12 cellular contexts compared by ENCODE assay signal in genomic region chr6:75431379-75431778, GRCh38.
A peak's percentile ranks its signal among the peaks of the same experiment; 100 is the strongest.
DNase-seq lines count a peak whose midpoint lies in the region; ATAC-seq and TF ChIP-seq lines count a peak whose summit lies in the region.
"Had no signal": no experiment of that assay in that cellular context is flagged by ENCODE, and none has a peak within 500 bp of the region (broad histone marks: within the 10 kb centered on the region; RNA-seq: fewer than 3 reads in every experiment).

No MANE protein-coding gene starts in this region.

- WGBS in body of pancreas, 2 donors = 0 to 9% methylated on average over 1 of the region's 1 CpG
- WGBS in aorta, 2 donors = 2 to 3% methylated on average over 1 of the region's 1 CpG

- H3K27me3 ChIP-seq in body of pancreas (no peaks in the 10 kb centered on the region), lower lobe of right lung (ENCODE audit: low read depth) (no peaks in the 10 kb centered on the region), aorta (ENCODE audit: control insufficient read depth in 1 of 2, insufficient read depth in 2 of 2, low read length in 1 of 2) (no peaks in the 10 kb centered on the region)
- H3K27me3 ChIP-seq: suprapubic skin had no signal

- H3K36me3 ChIP-seq in body of pancreas (replicated peaks in 1 of 2; ENCODE audit: insufficient read depth in 1 of 2, low read depth in 2 of 2) (no peaks in the 10 kb centered on the region), lower lobe of right lung (no peaks in the 10 kb centered on the region), aorta (ENCODE audit: control insufficient read depth in 1 of 2, insufficient read depth in 2 of 2, low read length in 1 of 2) (no peaks in the 10 kb centered on the region)
- H3K36me3 ChIP-seq: suprapubic skin had no signal

- peaks cover 16% of the 10 kb centered on the region for H3K27me3 Mint-ChIP-seq in activated CD8-positive, alpha-beta T cell treated with anti-CD3 and anti-CD28 coated beads for 36 hours
- H3K27me3 Mint-ChIP-seq in activated CD8-positive, alpha-beta T cell treated with anti-CD3 and anti-CD28 coated beads, Interleukin-2, amount 10 ng/mL, durations not matched to agents 7 days and 5 days (ENCODE audit: low read depth) = peaks cover 3% of the 10 kb centered on the region

- H3K27ac ChIP-seq in body of pancreas = no peak overlapping the region
- H3K27ac ChIP-seq in lower lobe of right lung = no peak overlapping the region
- peak overlapping the region; percentile 89 to 96 for H3K27ac ChIP-seq in aorta (ENCODE audit: low read depth in 1 of 2, low read length in 2 of 2)
- H3K27ac ChIP-seq in RWPE1 = no peak overlapping the region
- H3K27ac ChIP-seq: suprapubic skin had no signal

- no peak for TF ChIP-seq POLR2A in body of pancreas (IDR thresholded peaks at IDR 0.05)

- TF ChIP-seq CTCF in activated CD8-positive, alpha-beta T cell treated with anti-CD3 and anti-CD28 coated beads for 36 hours (IDR thresholded peaks at IDR 0.05) = no peak
- TF ChIP-seq CTCF in body of pancreas (IDR thresholded peaks at IDR 0.05) = no peak
- no peak for TF ChIP-seq CTCF in lower lobe of right lung (IDR thresholded peaks at IDR 0.05)
- no peak for TF ChIP-seq CTCF in RWPE1 (conservative IDR thresholded peaks at IDR 0.05; ENCODE audit: low read depth)

- H3K9me3 ChIP-seq in body of pancreas (no peaks in the 10 kb centered on the region), lower lobe of right lung (no peaks in the 10 kb centered on the region), aorta (ENCODE audit: control insufficient read depth, low read length) (no peaks in the 10 kb centered on the region)
- H3K9me3 ChIP-seq: suprapubic skin had no signal

- CTCF ChIA-PET in activated CD8-positive, alpha-beta T cell treated with anti-CD3 and anti-CD28 coated beads for 36 hours (lab: Charles Lee) = no interaction called here
- CTCF ChIA-PET in activated CD8-positive, alpha-beta T cell treated with anti-CD3 and anti-CD28 coated beads, Interleukin-2, amount 10 ng/mL, durations not matched to agents 7 days and 5 days (lab: Charles Lee) = no interaction called here
- CTCF ChIA-PET in RWPE1 (lab: Yijun Ruan, JAX) = no interaction called here

- no peak overlapping the region for H3K4me3 Mint-ChIP-seq in activated CD8-positive, alpha-beta T cell treated with anti-CD3 and anti-CD28 coated beads for 36 hours
- no peak overlapping the region for H3K4me3 Mint-ChIP-seq in activated CD8-positive, alpha-beta T cell treated with anti-CD3 and anti-CD28 coated beads, Interleukin-2, amount 10 ng/mL, durations not matched to agents 7 days and 5 days
- H3K4me3 Mint-ChIP-seq: activated CD4-positive, alpha-beta T cell treated with anti-CD3 and anti-CD28 coated beads, Interleukin-2, amount 10 ng/mL, durations not matched to agents 7 days and 5 days; IgD-negative memory B cell had no signal

- peak; percentile 6 for DNase-seq in activated CD8-positive, alpha-beta T cell treated with anti-CD3 and anti-CD28 coated beads for 36 hours
- DNase-seq in activated CD8-positive, alpha-beta T cell treated with anti-CD3 and anti-CD28 coated beads, Interleukin-2, amount 10 ng/mL, durations not matched to agents 7 days and 5 days = no peak
- DNase-seq in body of pancreas (no peak), lower lobe of right lung (no peak), aorta (no peak), NCI-H226 (no peak), RWPE1 (ENCODE audit: low spot score) (no peak), amniotic stem cell (lab: John Stamatoyannopoulos, UW) (no peak)
- DNase-seq: activated CD4-positive, alpha-beta T cell treated with anti-CD3 and anti-CD28 coated beads, Interleukin-2, amount 10 ng/mL, durations not matched to agents 7 days and 5 days; central memory CD4-positive, alpha-beta T cell had no signal

- intact Hi-C loops in activated CD8-positive, alpha-beta T cell treated with anti-CD3 and anti-CD28 coated beads for 36 hours (cut with micrococcal nuclease) = no loop called here
- intact Hi-C loops in body of pancreas (cut with DNase I) = no loop called here
- intact Hi-C loops in lower lobe of right lung (cut with DNase I) = no loop called here
- intact Hi-C loops in aorta (cut with DNase I) = loop anchor here in 1 of 2 donors (5.0 kb wide), 1 partner anchor 56 kb away; no protein-coding TSS in a partner anchor

- H3K36me3 Mint-ChIP-seq in activated CD8-positive, alpha-beta T cell treated with anti-CD3 and anti-CD28 coated beads for 36 hours (ENCODE audit: low read depth) = no peaks in the 10 kb centered on the region
- no peaks in the 10 kb centered on the region for H3K36me3 Mint-ChIP-seq in activated CD8-positive, alpha-beta T cell treated with anti-CD3 and anti-CD28 coated beads, Interleukin-2, amount 10 ng/mL, durations not matched to agents 7 days and 5 days (ENCODE audit: low read depth)
- H3K36me3 Mint-ChIP-seq: IgD-negative memory B cell had no signal

- ATAC-seq in activated CD8-positive, alpha-beta T cell treated with anti-CD3 and anti-CD28 coated beads for 36 hours = peak; percentile 77
- no peak for ATAC-seq in activated CD8-positive, alpha-beta T cell treated with anti-CD3 and anti-CD28 coated beads, Interleukin-2, amount 10 ng/mL, durations not matched to agents 7 days and 5 days
- ATAC-seq in body of pancreas (peak; percentile 27), lower lobe of right lung (peak; percentile 32 to 76), aorta (ENCODE audit: low FRiP score) (peak; percentile 92)

- H3K4me1 Mint-ChIP-seq in activated CD8-positive, alpha-beta T cell treated with anti-CD3 and anti-CD28 coated beads for 36 hours (ENCODE audit: low read depth) = no peaks in the 10 kb centered on the region
- H3K4me1 Mint-ChIP-seq in activated CD8-positive, alpha-beta T cell treated with anti-CD3 and anti-CD28 coated beads, Interleukin-2, amount 10 ng/mL, durations not matched to agents 7 days and 5 days (ENCODE audit: low read depth) = no peaks in the 10 kb centered on the region
- H3K4me1 Mint-ChIP-seq: activated CD4-positive, alpha-beta T cell treated with anti-CD3 and anti-CD28 coated beads, Interleukin-2, amount 10 ng/mL, durations not matched to agents 7 days and 5 days had no signal

- POLR2A ChIA-PET in activated CD8-positive, alpha-beta T cell treated with anti-CD3 and anti-CD28 coated beads for 36 hours (lab: Charles Lee) = no interaction called here
- POLR2A ChIA-PET in activated CD8-positive, alpha-beta T cell treated with anti-CD3 and anti-CD28 coated beads, Interleukin-2, amount 10 ng/mL, durations not matched to agents 7 days and 5 days (lab: Charles Lee) = no interaction called here
- POLR2A ChIA-PET in RWPE1 (lab: Yijun Ruan, JAX; ENCODE audit: low non-redundant PET) = no interaction called here

- H3K27ac Mint-ChIP-seq in activated CD8-positive, alpha-beta T cell treated with anti-CD3 and anti-CD28 coated beads for 36 hours = no peak overlapping the region
- no peak overlapping the region for H3K27ac Mint-ChIP-seq in activated CD8-positive, alpha-beta T cell treated with anti-CD3 and anti-CD28 coated beads, Interleukin-2, amount 10 ng/mL, durations not matched to agents 7 days and 5 days
- H3K27ac Mint-ChIP-seq: activated CD4-positive, alpha-beta T cell treated with anti-CD3 and anti-CD28 coated beads, Interleukin-2, amount 10 ng/mL, durations not matched to agents 7 days and 5 days; IgD-negative memory B cell had no signal

- H3K4me1 ChIP-seq in body of pancreas (peaks cover 5% of the 10 kb centered on the region), lower lobe of right lung (no peaks in the 10 kb centered on the region), aorta (ENCODE audit: control insufficient read depth in 1 of 2, insufficient read depth in 2 of 2, low read length in 2 of 2) (peaks cover 11 to 14% of the 10 kb centered on the region in 2 donors)

- H3K9me3 Mint-ChIP-seq in activated CD8-positive, alpha-beta T cell treated with anti-CD3 and anti-CD28 coated beads for 36 hours = peaks cover 3% of the 10 kb centered on the region
- no peaks in the 10 kb centered on the region for H3K9me3 Mint-ChIP-seq in activated CD8-positive, alpha-beta T cell treated with anti-CD3 and anti-CD28 coated beads, Interleukin-2, amount 10 ng/mL, durations not matched to agents 7 days and 5 days (ENCODE audit: insufficient read depth)

- H3K4me3 ChIP-seq in body of pancreas (no peak overlapping the region), lower lobe of right lung (no peak overlapping the region), aorta (ENCODE audit: low read length in 2 of 2) (no peak overlapping the region)
- H3K4me3 ChIP-seq: suprapubic skin had no signal

Comparison
In these comparisons a context has a peak if more than half of its experiments do, and no peak if none do; other contexts are left out.
1. H3K27ac ChIP-seq: peak in aorta (2 of 2); none in body of pancreas (0 of 4), lower lobe of right lung (single experiment) and RWPE1 (single experiment).